In the genomic region with DNA sequence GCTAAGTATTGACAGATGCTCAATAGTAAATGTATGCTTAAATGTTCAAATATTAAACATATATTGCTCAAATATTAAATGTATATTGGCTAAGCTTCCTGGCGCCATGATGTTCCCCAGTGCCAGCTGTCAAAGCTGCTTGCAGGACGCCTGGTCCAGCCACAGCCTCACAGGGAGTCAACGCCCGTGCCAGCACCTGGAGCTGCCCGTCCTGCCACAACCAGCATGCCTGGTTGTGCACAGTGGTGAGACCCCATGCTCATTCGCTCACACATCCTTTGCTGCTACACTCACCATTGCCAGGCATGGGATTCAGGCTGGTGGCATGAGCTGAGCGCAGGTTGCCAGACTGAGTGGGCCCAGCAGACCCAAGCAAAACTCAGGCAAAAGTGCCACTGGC, we compare ENCODE assay signal across 21 cellular contexts.
"Had no signal": no experiment of that assay in that cellular context is flagged by ENCODE, and none has a peak within 500 bp of the region (broad histone marks: within the 10 kb centered on the region; RNA-seq: fewer than 3 reads in every experiment).

No MANE protein-coding gene starts in this region.

- FAIRE-seq: HTR-8/SVneo, RCC 7860 had no signal

- H3K9me3 ChIP-seq: SK-N-SH had no signal

- H3K27ac ChIP-seq: HL-60 had no signal

- H3K4me2 ChIP-seq: SK-N-SH had no signal

- H3K9ac ChIP-seq: SK-N-SH had no signal

- DNase-seq: KBM-7, MM.1S, NCI-H1092 treated with DMSO at 0.1 percent for 48 hours, NCI-H1436, NCI-H187, NCI-H2029, NCI-H2081 treated with DMSO at 0.1 percent for 48 hours, NCI-H2171, NCI-H226, NCI-H446, NCI-H510A, NCI-H524 treated with DMSO at 0.1 percent for 48 hours, NCI-H69, NCI-H774, RPMI8226, SHP77, SK-N-SH, SW 1271 had no signal
